In the genomic region with DNA sequence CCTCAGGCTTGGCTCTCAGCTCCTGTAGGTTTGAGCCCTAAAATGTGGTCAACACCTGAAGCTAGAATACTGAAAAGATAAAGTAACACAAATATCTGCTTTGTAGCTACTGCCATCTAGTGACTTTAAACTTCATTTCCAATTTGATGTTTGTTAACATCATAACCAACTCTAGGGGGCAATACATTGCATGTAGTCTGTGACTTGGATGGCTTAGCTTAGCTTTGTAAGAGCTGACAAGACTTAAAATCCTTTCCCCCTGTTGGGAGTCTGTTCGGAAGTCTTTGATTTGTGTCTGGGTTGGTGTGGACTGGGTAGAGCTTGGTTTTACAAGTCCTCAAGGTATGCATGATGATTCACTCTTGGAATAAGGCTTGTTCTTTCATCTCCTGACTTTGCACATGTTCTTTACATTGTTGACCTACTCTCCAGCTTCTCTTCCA, we compare ENCODE assay signal across 8 cellular contexts. TPM values are rescaled to one million over a fixed set of nuclear protein-coding genes. Genes with fewer than 3 reads are reported as not detected.
DNase-seq lines count a peak whose midpoint lies in the region; ATAC-seq and TF ChIP-seq lines count a peak whose summit lies in the region.

No MANE protein-coding gene starts in this region.

- H3K36me3 Mint-ChIP-seq in memory B cell: no peaks in the 10 kb centered on the region
- no peaks in the 10 kb centered on the region for H3K36me3 Mint-ChIP-seq in activated CD4-positive, alpha-beta memory T cell treated with anti-CD3 and anti-CD28 coated beads, Interleukin-2, amount 10 ng/mL, durations not matched to agents 7 days and 5 days (ENCODE audit: low read depth)

- H3K4me1 Mint-ChIP-seq in memory B cell: no peaks in the 10 kb centered on the region
- H3K4me1 Mint-ChIP-seq in activated CD4-positive, alpha-beta memory T cell treated with anti-CD3 and anti-CD28 coated beads, Interleukin-2, amount 10 ng/mL, durations not matched to agents 7 days and 5 days: no peaks in the 10 kb centered on the region

- DNase-seq in DMS153 (lab: John Stamatoyannopoulos, UW) (peak; percentile 41), choroid plexus epithelial cell (ENCODE audit: low read depth) (peak; percentile 87), memory B cell (ENCODE audit: low spot score in 2 of 2) (peak in 1 of 2 donors; percentile 3), ovary (no peak)
- DNase-seq in Jurkat, Clone E6-1 (ENCODE audit: low read depth, low spot score): peak; percentile 77
- DNase-seq in activated CD4-positive, alpha-beta memory T cell treated with anti-CD3 and anti-CD28 coated beads, Interleukin-2, amount 10 ng/mL, durations not matched to agents 7 days and 5 days: no peak

- H3K27ac Mint-ChIP-seq in memory B cell: no peak overlapping the region
- no peak overlapping the region for H3K27ac Mint-ChIP-seq in activated CD4-positive, alpha-beta memory T cell treated with anti-CD3 and anti-CD28 coated beads, Interleukin-2, amount 10 ng/mL, durations not matched to agents 7 days and 5 days

- H3K4me3 Mint-ChIP-seq in memory B cell: no peak overlapping the region
- H3K4me3 Mint-ChIP-seq in activated CD4-positive, alpha-beta memory T cell treated with anti-CD3 and anti-CD28 coated beads, Interleukin-2, amount 10 ng/mL, durations not matched to agents 7 days and 5 days: no peak overlapping the region

- CTCF ChIA-PET in activated CD4-positive, alpha-beta memory T cell treated with anti-CD3 and anti-CD28 coated beads, Interleukin-2, amount 10 ng/mL, durations not matched to agents 7 days and 5 days (lab: Charles Lee): interaction anchor here (0.7 to 3.1 kb wide), 37 partner anchors 9 to 504 kb away, joined by 3 to 20 read pairs (median 5); a partner anchor contains a TSS

- intact Hi-C loops in ovary (cut with DNase I): no loop called here

- H3K9ac ChIP-seq in OCI-LY3 (ENCODE audit: low read length): no peak overlapping the region

- 12 to 31% (median 23%) methylated on average over 1 of the region's 1 CpG for WGBS in ovary, 3 donors

- H3K9me3 ChIP-seq in OCI-LY3 (ENCODE audit: insufficient read depth, low read length) (no peaks in the 10 kb centered on the region), ovary (no peaks in the 10 kb centered on the region)

- no peaks in the 10 kb centered on the region for H3K36me3 ChIP-seq in OCI-LY3 (replicated peaks; ENCODE audit: low read depth, low read length)
- no peaks in the 10 kb centered on the region for H3K36me3 ChIP-seq in ovary

- TF ChIP-seq POLR2A in ovary (IDR thresholded peaks at IDR 0.05): no peak

- H3K27me3 Mint-ChIP-seq in memory B cell: peaks cover 7% of the 10 kb centered on the region
- peaks cover 13% of the 10 kb centered on the region for H3K27me3 Mint-ChIP-seq in activated CD4-positive, alpha-beta memory T cell treated with anti-CD3 and anti-CD28 coated beads, Interleukin-2, amount 10 ng/mL, durations not matched to agents 7 days and 5 days

- H3K4me2 ChIP-seq in OCI-LY3 (ENCODE audit: low read length): no peak overlapping the region

- no peak overlapping the region for H3K27ac ChIP-seq in OCI-LY3 (ENCODE audit: low read length)
- H3K27ac ChIP-seq in ovary: no peak overlapping the region

- peaks cover 30% of the 10 kb centered on the region for H3K27me3 ChIP-seq in OCI-LY3 (ENCODE audit: low read depth, low read length)
- H3K27me3 ChIP-seq in ovary: no peaks in the 10 kb centered on the region

- POLR2A ChIA-PET in activated CD4-positive, alpha-beta memory T cell treated with anti-CD3 and anti-CD28 coated beads, Interleukin-2, amount 10 ng/mL, durations not matched to agents 7 days and 5 days (lab: Charles Lee): interaction anchor here (1.0 kb wide), 1 partner anchor 288 kb away, joined by 3 read pairs; no protein-coding TSS in a partner anchor

- TF ChIP-seq CTCF in OCI-LY3 (IDR thresholded peaks at IDR 0.05; ENCODE audit: low read depth, low read length) (peak; percentile 100), choroid plexus epithelial cell (conservative IDR thresholded peaks at IDR 0.05; ENCODE audit: low read depth, low read length) (peak; percentile 82), ovary (IDR thresholded peaks at IDR 0.05) (peak in 1 of 3 donors; percentile 80)

- no peaks in the 10 kb centered on the region for H3K9me3 Mint-ChIP-seq in memory B cell
- no peaks in the 10 kb centered on the region for H3K9me3 Mint-ChIP-seq in activated CD4-positive, alpha-beta memory T cell treated with anti-CD3 and anti-CD28 coated beads, Interleukin-2, amount 10 ng/mL, durations not matched to agents 7 days and 5 days

- H3K79me2 ChIP-seq in OCI-LY3 (ENCODE audit: low read length): no peaks in the 10 kb centered on the region

- TF ChIP-seq EP300 in ovary (IDR thresholded peaks at IDR 0.05): no peak

- 0 out of 2 replicates have a peak overlapping the region, but pooled peaks have one; percentile 22 for H2AFZ ChIP-seq in OCI-LY3 (ENCODE audit: low read depth, low read length)

- H3K4me1 ChIP-seq in OCI-LY3 (ENCODE audit: low read length): no peaks in the 10 kb centered on the region
- no peaks in the 10 kb centered on the region for H3K4me1 ChIP-seq in ovary (ENCODE audit: insufficient read depth)

- ATAC-seq in GM19467 (IDR thresholded peaks at IDR 0.05; ENCODE audit: unreplicated experiment): peak; percentile 71
- ATAC-seq in memory B cell (ENCODE audit: low read depth): peak; percentile 27

- no peaks in the 10 kb centered on the region for H4K20me1 ChIP-seq in OCI-LY3 (ENCODE audit: insufficient read depth, low read length)

- H3K4me3 ChIP-seq in Jurkat, Clone E6-1 (ENCODE audit: low read length): no peak overlapping the region
- no peak overlapping the region for H3K4me3 ChIP-seq in OCI-LY3 (ENCODE audit: low read length)
- H3K4me3 ChIP-seq in choroid plexus epithelial cell (ENCODE audit: low read depth, low read length): no peak overlapping the region
- H3K4me3 ChIP-seq in ovary: no peak overlapping the region

RNA-seq across cellular contexts. Expression of a gene that starts 51.7 kb away (rescaled TPM):
- not detected for polyA plus RNA-seq in Jurkat, Clone E6-1 (2012; ENCODE audit: insufficient read depth, insufficient read length)
- total RNA-seq in ovary: under 1 TPM; under 0.01 to 0.34 (median 0.13) TPM
- under 1 TPM; 0.04 to 0.30 TPM for polyA plus RNA-seq in ovary
- total RNA-seq in activated CD4-positive, alpha-beta memory T cell treated with anti-CD3 and anti-CD28 coated beads, Interleukin-2, amount 10 ng/mL, durations not matched to agents 7 days and 5 days: not detected

RNA-seq across cellular contexts. Expression of a gene that starts 51.8 kb away (rescaled TPM):
- polyA plus RNA-seq in Jurkat, Clone E6-1 (2012; ENCODE audit: insufficient read depth, insufficient read length): 42.0 TPM
- total RNA-seq in ovary: 10 to 100 TPM; 20.7 to 43.7 (median 38.2) TPM
- polyA plus RNA-seq in ovary: 10 to 100 TPM; 20.8 to 55.5 TPM
- 10 to 100 TPM; 38.7 to 40.4 TPM for total RNA-seq in activated CD4-positive, alpha-beta memory T cell treated with anti-CD3 and anti-CD28 coated beads, Interleukin-2, amount 10 ng/mL, durations not matched to agents 7 days and 5 days

Comparison
In these comparisons a context has a peak if more than half of its experiments do, and no peak if none do; other contexts are left out.
1. DNase-seq: peak in DMS153 (single experiment), Jurkat, Clone E6-1 (single experiment) and choroid plexus epithelial cell (single experiment); none in ovary (0 of 5) and activated CD4-positive, alpha-beta memory T cell treated with anti-CD3 and anti-CD28 coated beads, Interleukin-2, amount 10 ng/mL, durations not matched to agents 7 days and 5 days (single experiment).